ENCODE assay signal across 8 cellular contexts in genomic region chr10:91909178-91909677, GRCh38. TPM values are rescaled to one million over a fixed set of nuclear protein-coding genes. Genes with fewer than 3 reads are reported as not detected.
DNase-seq lines count a peak whose midpoint lies in the region; ATAC-seq and TF ChIP-seq lines count a peak whose summit lies in the region.

FGFBP3 (minus strand) TSS chr10:91909486; CDS start chr10:91908969, 517 bp downstream.

- peaks cover 3% of the 10 kb centered on the region; the same call in 1 of the 2 replicates for H3F3A ChIP-seq in GM23248 (ENCODE audit: insufficient read depth)
- H3F3A ChIP-seq in neural cell (ENCODE audit: insufficient read depth, low read length, poor library complexity, severe bottlenecking) = peaks cover 2% of the 10 kb centered on the region

- peak; percentile 21 for ATAC-seq in activated CD8-positive, alpha-beta memory T cell treated with anti-CD3 and anti-CD28 coated beads, Interleukin-2, amount 10 ng/mL, durations not matched to agents 7 days and 5 days
- no peak for ATAC-seq in HG03095 (IDR thresholded peaks at IDR 0.05; ENCODE audit: unreplicated experiment)
- ATAC-seq in GM21447 (IDR thresholded peaks at IDR 0.05; ENCODE audit: unreplicated experiment) = no peak

- no peak for TF ChIP-seq CTCF in AG10803 (conservative IDR thresholded peaks at IDR 0.05; ENCODE audit: low read length)
- TF ChIP-seq CTCF in fibroblast of the aortic adventitia (IDR thresholded peaks at IDR 0.05; ENCODE audit: insufficient read depth, low read length) = no peak
- no peak for TF ChIP-seq CTCF in neural cell (IDR thresholded peaks at IDR 0.05; ENCODE audit: poor library complexity, severe bottlenecking)

- TF ChIP-seq EP300 in neural cell (conservative IDR thresholded peaks at IDR 0.05; ENCODE audit: poor library complexity, severe bottlenecking) = no peak

- 2% methylated on average over 16 of the region's 16 CpGs for WGBS in GM23248 (ENCODE audit: low coverage in 1 of 2, low lambda C conversion rate in 2 of 2, missing lambda C conversion rate in 2 of 2), 2 experiments

- no peak for TF ChIP-seq RAD21 in neural cell (conservative IDR thresholded peaks at IDR 0.05)

- DNase-seq in AG10803 (ENCODE audit: low read depth) (peak; percentile 26), GM23248 (peak; percentile 45), NCI-H460 (ENCODE audit: extremely low read depth, low read depth) (peak; percentile 56), fibroblast of the aortic adventitia (ENCODE audit: low read depth) (peak; percentile 44)
- peak; percentile 54 for DNase-seq in activated CD8-positive, alpha-beta memory T cell treated with anti-CD3 and anti-CD28 coated beads, Interleukin-2, amount 10 ng/mL, durations not matched to agents 7 days and 5 days

- peak within 1 kb of the TSS; percentile 95 for H3K4me2 ChIP-seq in GM23248 (ENCODE audit: unreplicated experiment)
- peak within 1 kb of the TSS; percentile 99 for H3K4me2 ChIP-seq in neural cell (ENCODE audit: low read length)

- H3K36me3 Mint-ChIP-seq in activated CD8-positive, alpha-beta memory T cell treated with anti-CD3 and anti-CD28 coated beads, Interleukin-2, amount 10 ng/mL, durations not matched to agents 7 days and 5 days = peaks cover 12% of the 10 kb centered on the region

- peak within 1 kb of the TSS; percentile 77 for H3K27ac Mint-ChIP-seq in activated CD8-positive, alpha-beta memory T cell treated with anti-CD3 and anti-CD28 coated beads, Interleukin-2, amount 10 ng/mL, durations not matched to agents 7 days and 5 days

- H3K27ac ChIP-seq in GM23248 (no peak within 1 kb of the TSS), neural cell (ENCODE audit: low read length) (peak within 1 kb of the TSS; percentile 76)

- H3K9me2 ChIP-seq in GM23248 (ENCODE audit: insufficient read depth) (no peaks in the 10 kb centered on the region), neural cell (ENCODE audit: insufficient read depth, low read length) (no peaks in the 10 kb centered on the region)

- H3K4me1 Mint-ChIP-seq in activated CD8-positive, alpha-beta memory T cell treated with anti-CD3 and anti-CD28 coated beads, Interleukin-2, amount 10 ng/mL, durations not matched to agents 7 days and 5 days = peaks cover 30% of the 10 kb centered on the region

- in situ Hi-C loops in GM23248 (cut with MboI) = loop anchor here (25.0 kb wide), 1 partner anchor 1022 kb away; no protein-coding TSS in a partner anchor

- H3K36me3 ChIP-seq in GM23248 (ENCODE audit: low read depth) (no peaks in the 10 kb centered on the region), neural cell (ENCODE audit: insufficient read depth, low read length) (no peaks in the 10 kb centered on the region)

- peak within 1 kb of the TSS; percentile 87 for H2AFZ ChIP-seq in GM23248
- H2AFZ ChIP-seq in neural cell (ENCODE audit: low read depth, low read length) = peak within 1 kb of the TSS; percentile 60

- CTCF ChIA-PET in activated CD8-positive, alpha-beta memory T cell treated with anti-CD3 and anti-CD28 coated beads, Interleukin-2, amount 10 ng/mL, durations not matched to agents 7 days and 5 days (lab: Charles Lee) = interaction anchor here (0.6 to 2.4 kb wide), 12 partner anchors 9 to 999 kb away, joined by 3 to 13 read pairs (median 6); partner anchors contain the start of genes BTAF1 and TNKS2

- H3K9me3 Mint-ChIP-seq in activated CD8-positive, alpha-beta memory T cell treated with anti-CD3 and anti-CD28 coated beads, Interleukin-2, amount 10 ng/mL, durations not matched to agents 7 days and 5 days (ENCODE audit: low read depth) = no peaks in the 10 kb centered on the region

- H3K27me3 ChIP-seq in GM23248 (replicated peaks; ENCODE audit: insufficient read depth) (no peaks in the 10 kb centered on the region), neural cell (ENCODE audit: insufficient read depth, low read depth, low read length) (no peaks in the 10 kb centered on the region)

- no peaks in the 10 kb centered on the region for H3K79me2 ChIP-seq in GM23248 (ENCODE audit: insufficient read depth)
- peaks cover 18% of the 10 kb centered on the region for H3K79me2 ChIP-seq in neural cell (replicated peaks; ENCODE audit: insufficient read depth, low read length)

- H3K4me3 ChIP-seq in AG10803 (ENCODE audit: low read length) (peak within 1 kb of the TSS; percentile 78), GM23248 (peak within 1 kb of the TSS; percentile 75), fibroblast of the aortic adventitia (ENCODE audit: low read depth, low read length) (peak within 1 kb of the TSS; percentile 81), neural cell (ENCODE audit: low read length) (peak within 1 kb of the TSS; percentile 84)

- H3K9ac ChIP-seq in GM23248 (peak within 1 kb of the TSS; percentile 50), neural cell (ENCODE audit: low read length) (peak within 1 kb of the TSS; percentile 74)

- H3K4me1 ChIP-seq in GM23248 (ENCODE audit: insufficient read depth) = peaks cover 5% of the 10 kb centered on the region; the same call in 1 of the 2 replicates

- H3K9me3 ChIP-seq in GM23248 (ENCODE audit: low read depth) (no peaks in the 10 kb centered on the region), neural cell (ENCODE audit: low read length) (no peaks in the 10 kb centered on the region)

- peaks cover 18% of the 10 kb centered on the region for H3K27me3 Mint-ChIP-seq in activated CD8-positive, alpha-beta memory T cell treated with anti-CD3 and anti-CD28 coated beads, Interleukin-2, amount 10 ng/mL, durations not matched to agents 7 days and 5 days

- H3K4me3 Mint-ChIP-seq in activated CD8-positive, alpha-beta memory T cell treated with anti-CD3 and anti-CD28 coated beads, Interleukin-2, amount 10 ng/mL, durations not matched to agents 7 days and 5 days = peak within 1 kb of the TSS; percentile 84

- H4K20me1 ChIP-seq in GM23248 (ENCODE audit: insufficient read depth) (no peaks in the 10 kb centered on the region), neural cell (ENCODE audit: insufficient read depth) (no peaks in the 10 kb centered on the region)

TF ChIP-seq in neural cell, 6 proteins besides CTCF, POLR2A, EP300 and RAD21:
- TF ChIP-seq EZH2 (IDR thresholded peaks at IDR 0.05; ENCODE audit: borderline replicate concordance, insufficient read depth, low read length, poor library complexity, severe bottlenecking) (no peak), SMC3 (conservative IDR thresholded peaks at IDR 0.05; ENCODE audit: poor library complexity) (no peak), TAF1 (IDR thresholded peaks at IDR 0.05; ENCODE audit: low read depth) (peak; percentile 37), REST (IDR thresholded peaks at IDR 0.05; ENCODE audit: borderline replicate concordance) (no peak), POLR2AphosphoS5 (IDR thresholded peaks at IDR 0.05) (peak; percentile 33), MXI1 (conservative IDR thresholded peaks at IDR 0.05; ENCODE audit: poor library complexity, severe bottlenecking) (no peak)

RNA-seq across cellular contexts. Expression of gene FGFBP3, which starts in this region (rescaled TPM):
- total RNA-seq in GM23248 (2014; rRNA removed; shearing (Covaris generic)) = 0.13 and 0.32 TPM in 2 replicates
- 0.61 and 0.72 TPM in 2 replicates for polyA plus RNA-seq in GM23248 (2016; fragmentation: Nextera tagmentation; extraction: Ambion mirVana)
- 1.6 and 2.1 TPM in 2 replicates for total RNA-seq in NCI-H460 (2014; rRNA removed; shearing (Covaris generic))
- polyA plus RNA-seq in NCI-H460 (2014; cell fraction: nucleus; rRNA removed) = 4.9 and 6.3 TPM in 2 replicates
- total RNA-seq in activated CD8-positive, alpha-beta memory T cell treated with anti-CD3 and anti-CD28 coated beads, Interleukin-2, amount 10 ng/mL, durations not matched to agents 7 days and 5 days = 1 to 10 TPM; 1.5 to 1.9 TPM
- 1.2 and 1.8 TPM in 2 replicates for total RNA-seq in fibroblast of the aortic adventitia (ENCODE audit: low replicate concordance)
- polyA plus RNA-seq in neural cell = 35.9 and 39.5 TPM in 2 replicates
- 17.3 and 20.1 TPM in 2 replicates for polyA minus RNA-seq in neural cell

Comparison
In these comparisons a context has a peak if more than half of its experiments do, and no peak if none do; other contexts are left out.
1. RNA of gene FGFBP3 (polyA plus RNA-seq): 35.9 to 39.5 TPM in neural cell; 0.61 to 0.72 TPM in GM23248; every median in the first group is over 10 times any median in the second.
2. Peak in DNase-seq, H3K4me3 ChIP-seq, H3K9ac ChIP-seq and H3K4me2 ChIP-seq in GM23248; RNA of the gene not detected or under 1 TPM.
3. Peak in every context shown above with its lines, with median percentiles within 50 percentile points of each other: DNase-seq and H3K4me3 ChIP-seq.